Comparison of ENCODE assay signal across 26 cellular contexts in genomic region chr17:39868554-39868942, GRCh38. TPM values are rescaled to one million over a fixed set of nuclear protein-coding genes. Genes with fewer than 3 reads are reported as not detected.
DNase-seq lines count a peak whose midpoint lies in the region; ATAC-seq, FAIRE-seq and TF ChIP-seq lines count a peak whose summit lies in the region.
"Had no signal": no experiment of that assay in that cellular context is flagged by ENCODE, and none has a peak within 500 bp of the region (broad histone marks: within the 10 kb centered on the region; RNA-seq: fewer than 3 reads in every experiment).

No MANE protein-coding gene starts in this region.

- no peak for FAIRE-seq in pancreas (lab: Jason Lieb, UNC)
- FAIRE-seq: A549, H54, kidney had no signal

- peak overlapping the region; percentile 96 for H3K27ac Mint-ChIP-seq in activated CD8-positive, alpha-beta memory T cell treated with anti-CD3 and anti-CD28 coated beads, Interleukin-2, amount 10 ng/mL, durations not matched to agents 7 days and 5 days
- H3K27ac Mint-ChIP-seq in GM23338: no peak overlapping the region
- peak overlapping the region; percentile 46 for H3K27ac Mint-ChIP-seq in activated T-helper 2 cell treated with anti-CD3 and anti-CD28 coated beads, Interferon-gamma antibody, Interleukin-2, Interleukin-4, amounts not matched to agents 10 μg/mL and 5 μg/mL and 100 μg/mL, durations not matched to agents 14 hours and 24 hours and 36 hours
- peak overlapping the region; percentile 99 for H3K27ac Mint-ChIP-seq in stimulated activated effector memory CD8-positive, alpha-beta T cell treated with anti-CD3 and anti-CD28 coated beads, Interleukin-12 subunit alpha, Interleukin-12 subunit beta, amount 100 ng/mL, for 72 hours
- H3K27ac Mint-ChIP-seq: CD14-positive monocyte, nephron progenitor cell, progenitor cell of endocrine pancreas had no signal

- ATAC-seq in activated CD8-positive, alpha-beta memory T cell treated with anti-CD3 and anti-CD28 coated beads, Interleukin-2, amount 10 ng/mL, durations not matched to agents 7 days and 5 days: no peak
- no peak for ATAC-seq in GM23338
- no peak for ATAC-seq in stimulated activated effector memory CD8-positive, alpha-beta T cell treated with anti-CD3 and anti-CD28 coated beads, Interleukin-12 subunit alpha, Interleukin-12 subunit beta, amount 100 ng/mL, for 72 hours
- no peak for ATAC-seq in pancreas
- ATAC-seq: A549, body of pancreas had no signal

- H2AFZ ChIP-seq in GM23338: peak overlapping the region; percentile 83; the same call in 1 of the 2 replicates

- 0 out of 2 replicates have a peak, but pooled peaks cover 4% of the 10 kb centered on the region for H3F3A ChIP-seq in GM23338 (replicated peaks; ENCODE audit: low read depth)

- 76 to 79% methylated on average over 17 of the region's 17 CpGs for WGBS in pancreas, 2 donors

- H3K36me3 ChIP-seq in GM23338 (ENCODE audit: insufficient read depth) (no peaks in the 10 kb centered on the region), pancreas (no peaks in the 10 kb centered on the region)

- peaks cover 45% of the 10 kb centered on the region for H3K4me1 Mint-ChIP-seq in activated CD8-positive, alpha-beta memory T cell treated with anti-CD3 and anti-CD28 coated beads, Interleukin-2, amount 10 ng/mL, durations not matched to agents 7 days and 5 days
- H3K4me1 Mint-ChIP-seq in GM23338: peaks cover 4% of the 10 kb centered on the region
- peaks cover 39% of the 10 kb centered on the region for H3K4me1 Mint-ChIP-seq in activated T-helper 2 cell treated with anti-CD3 and anti-CD28 coated beads, Interferon-gamma antibody, Interleukin-2, Interleukin-4, amounts not matched to agents 10 μg/mL and 5 μg/mL and 100 μg/mL, durations not matched to agents 14 hours and 24 hours and 36 hours (ENCODE audit: low read depth)
- peaks cover 47% of the 10 kb centered on the region for H3K4me1 Mint-ChIP-seq in stimulated activated effector memory CD8-positive, alpha-beta T cell treated with anti-CD3 and anti-CD28 coated beads, Interleukin-12 subunit alpha, Interleukin-12 subunit beta, amount 100 ng/mL, for 72 hours

- H3K4me3 ChIP-seq in GM23338 (no peak overlapping the region), pancreas (no peak overlapping the region)
- H3K4me3 ChIP-seq: A549, body of pancreas had no signal

- TF ChIP-seq CTCF in GM23338 (conservative IDR thresholded peaks at IDR 0.05; ENCODE audit: low read depth in 2 of 2): no peak
- no peak for TF ChIP-seq CTCF in pancreas (IDR thresholded peaks at IDR 0.05)

- no peak overlapping the region for H3K4me2 ChIP-seq in GM23338
- H3K4me2 ChIP-seq: A549 had no signal

- peaks cover 4% of the 10 kb centered on the region for H3K27me3 Mint-ChIP-seq in activated CD8-positive, alpha-beta memory T cell treated with anti-CD3 and anti-CD28 coated beads, Interleukin-2, amount 10 ng/mL, durations not matched to agents 7 days and 5 days
- peaks cover 24% of the 10 kb centered on the region for H3K27me3 Mint-ChIP-seq in GM23338 (ENCODE audit: insufficient read depth, low read depth, poor library complexity)
- H3K27me3 Mint-ChIP-seq in activated T-helper 2 cell treated with anti-CD3 and anti-CD28 coated beads, Interferon-gamma antibody, Interleukin-2, Interleukin-4, amounts not matched to agents 10 μg/mL and 5 μg/mL and 100 μg/mL, durations not matched to agents 14 hours and 24 hours and 36 hours (ENCODE audit: low read depth): peaks cover 5% of the 10 kb centered on the region

- H4K20me1 ChIP-seq in GM23338 (replicated peaks; ENCODE audit: insufficient read depth): no peaks in the 10 kb centered on the region

- H3K79me2 ChIP-seq in GM23338 (replicated peaks; ENCODE audit: insufficient read depth): no peaks in the 10 kb centered on the region

- intact Hi-C loops in activated T-helper 2 cell treated with anti-CD3 and anti-CD28 coated beads, Interferon-gamma antibody, Interleukin-2, Interleukin-4, amounts not matched to agents 10 μg/mL and 5 μg/mL and 100 μg/mL, durations not matched to agents 14 hours and 24 hours and 36 hours (cut with micrococcal nuclease): loop anchor here (5.0 kb wide), 2 partner anchors 59 to 246 kb away; partner anchors contain the start of genes LRRC3C and ORMDL3
- intact Hi-C loops in pancreas (cut with DNase I): no loop called here

- H3K4me3 Mint-ChIP-seq in activated CD8-positive, alpha-beta memory T cell treated with anti-CD3 and anti-CD28 coated beads, Interleukin-2, amount 10 ng/mL, durations not matched to agents 7 days and 5 days: peak overlapping the region; percentile 71
- no peak overlapping the region for H3K4me3 Mint-ChIP-seq in GM23338
- no peak overlapping the region for H3K4me3 Mint-ChIP-seq in activated T-helper 2 cell treated with anti-CD3 and anti-CD28 coated beads, Interferon-gamma antibody, Interleukin-2, Interleukin-4, amounts not matched to agents 10 μg/mL and 5 μg/mL and 100 μg/mL, durations not matched to agents 14 hours and 24 hours and 36 hours (ENCODE audit: low read depth)
- H3K4me3 Mint-ChIP-seq in stimulated activated effector memory CD8-positive, alpha-beta T cell treated with anti-CD3 and anti-CD28 coated beads, Interleukin-12 subunit alpha, Interleukin-12 subunit beta, amount 100 ng/mL, for 72 hours: peak overlapping the region; percentile 91
- H3K4me3 Mint-ChIP-seq: nephron progenitor cell had no signal

- no peaks in the 10 kb centered on the region for H3K9me3 ChIP-seq in pancreas
- H3K9me3 ChIP-seq: body of pancreas had no signal

- H3K27ac ChIP-seq in GM23338 (ENCODE audit: low read depth): no peak overlapping the region
- H3K27ac ChIP-seq in pancreas: no peak overlapping the region
- H3K27ac ChIP-seq: A549, body of pancreas, coronary artery, RWPE1 had no signal

- H3K9me2 ChIP-seq in GM23338 (ENCODE audit: insufficient read depth): peaks cover 5% of the 10 kb centered on the region

- H3K4me1 ChIP-seq in GM23338 (ENCODE audit: insufficient read depth): 0 out of 2 replicates have a peak, but pooled peaks cover 3% of the 10 kb centered on the region
- peaks cover 0 to 7% (median 0%) of the 10 kb centered on the region in 3 donors for H3K4me1 ChIP-seq in pancreas

- CTCF ChIA-PET in activated CD8-positive, alpha-beta memory T cell treated with anti-CD3 and anti-CD28 coated beads, Interleukin-2, amount 10 ng/mL, durations not matched to agents 7 days and 5 days (lab: Charles Lee): interaction anchor here (1.6 to 1.9 kb wide), 2 partner anchors 57 to 247 kb away, joined by 4 to 5 read pairs; no protein-coding TSS in a partner anchor

- H3K36me3 Mint-ChIP-seq in activated CD8-positive, alpha-beta memory T cell treated with anti-CD3 and anti-CD28 coated beads, Interleukin-2, amount 10 ng/mL, durations not matched to agents 7 days and 5 days: peaks cover 2% of the 10 kb centered on the region
- H3K36me3 Mint-ChIP-seq in GM23338 (ENCODE audit: low read depth): no peaks in the 10 kb centered on the region; the same call in 2 of the 3 replicates
- H3K36me3 Mint-ChIP-seq in activated T-helper 2 cell treated with anti-CD3 and anti-CD28 coated beads, Interferon-gamma antibody, Interleukin-2, Interleukin-4, amounts not matched to agents 10 μg/mL and 5 μg/mL and 100 μg/mL, durations not matched to agents 14 hours and 24 hours and 36 hours (ENCODE audit: low read depth): no peaks in the 10 kb centered on the region
- peaks cover 8% of the 10 kb centered on the region for H3K36me3 Mint-ChIP-seq in stimulated activated effector memory CD8-positive, alpha-beta T cell treated with anti-CD3 and anti-CD28 coated beads, Interleukin-12 subunit alpha, Interleukin-12 subunit beta, amount 100 ng/mL, for 72 hours

- H3K27me3 ChIP-seq in GM23338 (ENCODE audit: insufficient read depth) (peaks cover 59% of the 10 kb centered on the region), pancreas (peaks cover 0 to 19% (median 3%) of the 10 kb centered on the region in 4 donors)

- no peak for DNase-seq in activated CD8-positive, alpha-beta memory T cell treated with anti-CD3 and anti-CD28 coated beads, Interleukin-2, amount 10 ng/mL, durations not matched to agents 7 days and 5 days
- no peak for DNase-seq in activated CD8-positive, alpha-beta memory T cell treated with anti-CD3 and anti-CD28 coated beads for 24 hours
- DNase-seq in GM23338 (ENCODE audit: low spot score) (no peak), pancreas (no peak), NCI-H446 (lab: John Stamatoyannopoulos, UW) (no peak), superior temporal gyrus (ENCODE audit: extremely low spot score) (no peak)
- no peak for DNase-seq in activated T-helper 2 cell treated with anti-CD3 and anti-CD28 coated beads, Interferon-gamma antibody, Interleukin-2, Interleukin-4, amounts not matched to agents 10 μg/mL and 5 μg/mL and 100 μg/mL, durations not matched to agents 14 hours and 24 hours and 36 hours (ENCODE audit: low spot score)
- no peak for DNase-seq in stimulated activated effector memory CD8-positive, alpha-beta T cell treated with anti-CD3 and anti-CD28 coated beads, Interleukin-12 subunit alpha, Interleukin-12 subunit beta, amount 100 ng/mL, for 72 hours (ENCODE audit: low spot score in 2 of 2)
- DNase-seq: body of pancreas, DND-41, hypothalamus, IMR-90, mesenchymal stem cell, MV-4-11, NCI-H187 treated with DMSO at 0.1 percent for 48 hours, nephron progenitor cell had no signal

- no peaks in the 10 kb centered on the region for H3K9me3 Mint-ChIP-seq in activated CD8-positive, alpha-beta memory T cell treated with anti-CD3 and anti-CD28 coated beads, Interleukin-2, amount 10 ng/mL, durations not matched to agents 7 days and 5 days (ENCODE audit: low read depth)
- H3K9me3 Mint-ChIP-seq in GM23338: no peaks in the 10 kb centered on the region; the same call in 2 of the 3 replicates
- H3K9me3 Mint-ChIP-seq in activated T-helper 2 cell treated with anti-CD3 and anti-CD28 coated beads, Interferon-gamma antibody, Interleukin-2, Interleukin-4, amounts not matched to agents 10 μg/mL and 5 μg/mL and 100 μg/mL, durations not matched to agents 14 hours and 24 hours and 36 hours: no peaks in the 10 kb centered on the region
- H3K9me3 Mint-ChIP-seq in stimulated activated effector memory CD8-positive, alpha-beta T cell treated with anti-CD3 and anti-CD28 coated beads, Interleukin-12 subunit alpha, Interleukin-12 subunit beta, amount 100 ng/mL, for 72 hours: no peaks in the 10 kb centered on the region

RNA-seq across cellular contexts. Expression of gene ZPBP2, which starts 0.5 kb away (rescaled TPM):
- total RNA-seq in activated CD8-positive, alpha-beta memory T cell treated with anti-CD3 and anti-CD28 coated beads, Interleukin-2, amount 10 ng/mL, durations not matched to agents 7 days and 5 days: under 1 TPM in 1 of 2 experiments, not detected in 1; 0.19 TPM
- not detected in 2 replicates for total RNA-seq in GM23338 (2014; rRNA removed; shearing (Covaris generic))
- polyA plus RNA-seq in GM23338 (2016; fragmentation: Nextera tagmentation; extraction: Ambion mirVana) (0.28 TPM in 1 of 2 replicates, not detected in the other), pancreas (not detected)
- not detected in 2 replicates for total RNA-seq in activated T-helper 2 cell treated with anti-CD3 and anti-CD28 coated beads, Interferon-gamma antibody, Interleukin-2, Interleukin-4, amounts not matched to agents 10 μg/mL and 5 μg/mL and 100 μg/mL, durations not matched to agents 14 hours and 24 hours and 36 hours
- total RNA-seq in pancreas: not detected
- total RNA-seq: body of pancreas, fibroblast of villous mesenchyme, IMR-90, kidney, NCI-H460, progenitor cell of endocrine pancreas had no signal
- polyA plus RNA-seq: A549, CD14-positive monocyte, IMR-90 had no signal

RNA-seq across cellular contexts. Expression of gene IKZF3, which starts 4.4 kb away (rescaled TPM):
- 100 to 1,000 TPM in 1 of 2 experiments, 10 to 100 TPM in 1; 70.8 to 119 TPM for total RNA-seq in activated CD8-positive, alpha-beta memory T cell treated with anti-CD3 and anti-CD28 coated beads, Interleukin-2, amount 10 ng/mL, durations not matched to agents 7 days and 5 days
- 0.76 and 1.4 TPM in 2 replicates for total RNA-seq in GM23338 (2014; rRNA removed; shearing (Covaris generic))
- polyA plus RNA-seq in GM23338 (2016; fragmentation: Nextera tagmentation; extraction: Ambion mirVana): 0.05 and 0.11 TPM in 2 replicates
- 18.3 and 20.3 TPM in 2 replicates for total RNA-seq in activated T-helper 2 cell treated with anti-CD3 and anti-CD28 coated beads, Interferon-gamma antibody, Interleukin-2, Interleukin-4, amounts not matched to agents 10 μg/mL and 5 μg/mL and 100 μg/mL, durations not matched to agents 14 hours and 24 hours and 36 hours
- total RNA-seq in pancreas: 1 to 10 TPM in 2 of 6 donors, under 1 TPM in 4; 0.32 to 1.2 (median 0.84) TPM
- polyA plus RNA-seq in pancreas: under 1 TPM; 0.12 to 0.15 TPM
- total RNA-seq: IMR-90, NCI-H460, progenitor cell of endocrine pancreas had no signal
- polyA plus RNA-seq: A549, IMR-90 had no signal

RNA-seq across cellular contexts. Expression of gene GSDMB, which starts 49.9 kb away (rescaled TPM):
- 10 to 100 TPM; 37.8 to 51.0 TPM for total RNA-seq in activated CD8-positive, alpha-beta memory T cell treated with anti-CD3 and anti-CD28 coated beads, Interleukin-2, amount 10 ng/mL, durations not matched to agents 7 days and 5 days
- 5.4 and 12.6 TPM in 2 replicates for total RNA-seq in GM23338 (2014; rRNA removed; shearing (Covaris generic))
- polyA plus RNA-seq in GM23338 (2016; fragmentation: Nextera tagmentation; extraction: Ambion mirVana) (5.5 and 7.6 TPM in 2 replicates), pancreas (10 to 100 TPM; 16.9 to 23.6 TPM)
- 24.6 and 26.3 TPM in 2 replicates for total RNA-seq in activated T-helper 2 cell treated with anti-CD3 and anti-CD28 coated beads, Interferon-gamma antibody, Interleukin-2, Interleukin-4, amounts not matched to agents 10 μg/mL and 5 μg/mL and 100 μg/mL, durations not matched to agents 14 hours and 24 hours and 36 hours
- total RNA-seq in pancreas: 1 to 10 TPM; 2.5 to 9.9 (median 6.6) TPM
- polyA plus RNA-seq: CD14-positive monocyte had no signal

RNA-seq across cellular contexts. Expression of gene ORMDL3, which starts 58.9 kb away (rescaled TPM):
- 100 to 1,000 TPM; 111 to 131 TPM for total RNA-seq in activated CD8-positive, alpha-beta memory T cell treated with anti-CD3 and anti-CD28 coated beads, Interleukin-2, amount 10 ng/mL, durations not matched to agents 7 days and 5 days
- total RNA-seq in GM23338 (2014; rRNA removed; shearing (Covaris generic)): 38.5 and 39.2 TPM in 2 replicates
- 33.6 and 41.3 TPM in 2 replicates for polyA plus RNA-seq in GM23338 (2016; fragmentation: Nextera tagmentation; extraction: Ambion mirVana)
- 66.1 and 74.3 TPM in 2 replicates for total RNA-seq in activated T-helper 2 cell treated with anti-CD3 and anti-CD28 coated beads, Interferon-gamma antibody, Interleukin-2, Interleukin-4, amounts not matched to agents 10 μg/mL and 5 μg/mL and 100 μg/mL, durations not matched to agents 14 hours and 24 hours and 36 hours
- total RNA-seq in pancreas: 10 to 100 TPM; 45.0 to 78.1 (median 61.6) TPM
- 10 to 100 TPM; 36.4 to 44.0 TPM for polyA plus RNA-seq in pancreas

RNA-seq across cellular contexts. Expression of gene LRRC3C, which starts 59.0 kb away (rescaled TPM):
- total RNA-seq in activated CD8-positive, alpha-beta memory T cell treated with anti-CD3 and anti-CD28 coated beads, Interleukin-2, amount 10 ng/mL, durations not matched to agents 7 days and 5 days: not detected
- total RNA-seq in GM23338 (2014; rRNA removed; shearing (Covaris generic)): 0.24 TPM in 1 of 2 replicates, not detected in the other
- polyA plus RNA-seq in GM23338 (2016; fragmentation: Nextera tagmentation; extraction: Ambion mirVana) (not detected in 2 replicates), pancreas (not detected)
- not detected in 2 replicates for total RNA-seq in activated T-helper 2 cell treated with anti-CD3 and anti-CD28 coated beads, Interferon-gamma antibody, Interleukin-2, Interleukin-4, amounts not matched to agents 10 μg/mL and 5 μg/mL and 100 μg/mL, durations not matched to agents 14 hours and 24 hours and 36 hours
- total RNA-seq in pancreas: not detected
- total RNA-seq: activated CD8-positive, alpha-beta memory T cell treated with anti-CD3 and anti-CD28 coated beads for 36 hours; body of pancreas; fibroblast of villous mesenchyme; IMR-90; kidney; NCI-H460; progenitor cell of endocrine pancreas had no signal
- polyA plus RNA-seq: A549, CD14-positive monocyte, IMR-90 had no signal

Comparison
In these comparisons a context has a peak if more than half of its experiments do, and no peak if none do; other contexts are left out.
1. H3K4me3 Mint-ChIP-seq: peak in activated CD8-positive, alpha-beta memory T cell treated with anti-CD3 and anti-CD28 coated beads, Interleukin-2, amount 10 ng/mL, durations not matched to agents 7 days and 5 days (single experiment) and stimulated activated effector memory CD8-positive, alpha-beta T cell treated with anti-CD3 and anti-CD28 coated beads, Interleukin-12 subunit alpha, Interleukin-12 subunit beta, amount 100 ng/mL, for 72 hours (single experiment); none in GM23338 (single experiment) and activated T-helper 2 cell treated with anti-CD3 and anti-CD28 coated beads, Interferon-gamma antibody, Interleukin-2, Interleukin-4, amounts not matched to agents 10 μg/mL and 5 μg/mL and 100 μg/mL, durations not matched to agents 14 hours and 24 hours and 36 hours (single experiment).